ENCODE assay signal across 11 cellular contexts in the genomic region with DNA sequence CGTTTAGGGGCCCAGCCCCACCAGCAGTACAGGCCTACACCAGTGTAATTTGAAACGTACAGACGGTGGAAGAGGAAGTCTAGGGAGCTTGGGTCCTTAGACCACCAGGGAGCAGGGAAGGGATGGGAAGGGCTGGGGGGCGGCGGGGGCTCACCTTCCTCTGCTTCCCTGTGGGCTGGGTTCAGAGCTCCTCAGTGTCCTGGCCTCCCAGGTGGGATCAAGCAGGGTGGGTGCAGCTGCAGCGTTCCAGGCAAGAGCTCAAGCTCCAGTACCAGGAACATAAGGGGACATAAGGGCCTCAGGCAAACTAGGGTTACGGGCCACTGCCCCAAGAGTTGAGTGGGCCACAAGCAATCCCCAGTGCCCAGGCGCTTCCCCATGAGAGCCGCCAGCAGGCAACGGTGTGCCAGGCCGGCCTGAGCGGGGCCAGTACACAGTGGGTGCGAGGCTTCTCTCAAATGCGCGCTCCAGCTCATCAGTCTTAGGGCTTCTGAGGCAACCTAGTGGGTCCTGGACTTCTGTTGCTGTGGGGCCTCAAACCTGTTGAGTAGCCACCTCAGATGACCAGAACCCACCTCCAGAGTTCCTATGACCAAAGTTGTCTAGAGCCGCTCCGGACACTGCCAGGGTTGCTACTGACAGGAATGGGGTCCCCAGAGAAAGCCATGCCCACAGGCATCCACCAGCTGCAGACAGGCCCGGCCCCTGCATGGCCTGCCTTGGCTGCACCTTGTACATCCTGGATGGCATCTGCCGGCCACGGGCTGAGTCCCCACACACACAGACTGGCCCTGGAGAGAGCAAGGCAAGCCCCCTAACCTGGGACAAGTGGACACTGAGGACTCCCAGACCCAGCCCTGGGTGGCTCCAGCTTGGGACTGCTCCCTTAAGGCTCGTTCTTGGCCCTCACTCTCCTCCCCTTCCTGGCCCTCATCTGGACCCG. TPM values are rescaled to one million over a fixed set of nuclear protein-coding genes. Genes with fewer than 3 reads are reported as not detected.
DNase-seq lines count a peak whose midpoint lies in the region; ATAC-seq and TF ChIP-seq lines count a peak whose summit lies in the region.
"Had no signal": no experiment of that assay in that cellular context is flagged by ENCODE, and none has a peak within 500 bp of the region (broad histone marks: within the 10 kb centered on the region; RNA-seq: fewer than 3 reads in every experiment).

No MANE protein-coding gene starts in this region.

- TF ChIP-seq POLR2A in spleen (IDR thresholded peaks at IDR 0.05), result no peak

- H3K27ac ChIP-seq in coronary artery (no peak overlapping the region), spleen (peak overlapping the region in 5 of 8 donors; percentile 16 to 74 (median 52))

- POLR2A ChIA-PET in activated CD4-positive, alpha-beta T cell treated with anti-CD3 and anti-CD28 coated beads for 36 hours (lab: Charles Lee), result interaction anchor here (0.6 kb wide), 2 partner anchors 116 to 176 kb away, joined by 3 read pairs; no protein-coding TSS in a partner anchor

- H3K4me1 Mint-ChIP-seq in activated CD4-positive, alpha-beta T cell treated with anti-CD3 and anti-CD28 coated beads for 36 hours, result peaks cover 11% of the 10 kb centered on the region
- H3K4me1 Mint-ChIP-seq in IgD-negative memory B cell, result peaks cover 6 to 15% (median 14%) of the 10 kb centered on the region in 3 donors

- DNase-seq in activated CD4-positive, alpha-beta T cell treated with anti-CD3 and anti-CD28 coated beads for 36 hours, result no peak
- DNase-seq in activated CD4-positive, alpha-beta T cell treated with anti-CD3 and anti-CD28 coated beads, Interleukin-2, amount 50 U/mL, for 48 hours, result no peak
- DNase-seq in coronary artery (ENCODE audit: low spot score) (peak; percentile 69), spleen (no peak), cerebellar cortex (ENCODE audit: low spot score) (no peak), ecto neural progenitor cell (ENCODE audit: low spot score) (no peak)
- DNase-seq: HCEC 1CT, hippocampal formation had no signal

- no peaks in the 10 kb centered on the region for H3K9me3 Mint-ChIP-seq in activated CD4-positive, alpha-beta T cell treated with anti-CD3 and anti-CD28 coated beads for 36 hours (ENCODE audit: low read depth)
- H3K9me3 Mint-ChIP-seq in IgD-negative memory B cell, result no peaks in the 10 kb centered on the region
- H3K9me3 Mint-ChIP-seq: activated naive CD4-positive, alpha-beta T cell treated with anti-CD3 and anti-CD28 coated beads, Interleukin-2, amount 50 U/mL, for 24 hours had no signal

- H3K27ac Mint-ChIP-seq in activated CD4-positive, alpha-beta T cell treated with anti-CD3 and anti-CD28 coated beads for 36 hours, result no peak overlapping the region
- peak overlapping the region; percentile 27 to 85 (median 84) for H3K27ac Mint-ChIP-seq in IgD-negative memory B cell

- H3K36me3 Mint-ChIP-seq in activated CD4-positive, alpha-beta T cell treated with anti-CD3 and anti-CD28 coated beads for 36 hours (ENCODE audit: low read depth), result peaks cover 14% of the 10 kb centered on the region
- peaks cover 7% of the 10 kb centered on the region for H3K36me3 Mint-ChIP-seq in IgD-negative memory B cell
- H3K36me3 Mint-ChIP-seq: activated naive CD4-positive, alpha-beta T cell treated with anti-CD3 and anti-CD28 coated beads, Interleukin-2, amount 50 U/mL, for 24 hours had no signal

- ATAC-seq in activated CD4-positive, alpha-beta T cell treated with anti-CD3 and anti-CD28 coated beads for 36 hours, result peak; percentile 9
- no peak for ATAC-seq in GM21737 (IDR thresholded peaks at IDR 0.05; ENCODE audit: unreplicated experiment)

- intact Hi-C loops in activated CD4-positive, alpha-beta T cell treated with anti-CD3 and anti-CD28 coated beads for 36 hours (cut with DNase I, micrococcal nuclease), result loop anchor here in 1 of 2 experiments (1.0 kb wide), 1 partner anchor 22 kb away; a partner anchor contains a TSS
- intact Hi-C loops in spleen (cut with DNase I; ENCODE audit: low total_unique reads), result no loop called here

- H3K9me3 ChIP-seq in spleen, result no peaks in the 10 kb centered on the region

- H3K27me3 ChIP-seq in spleen (replicated peaks in 1 of 7), result no peaks in the 10 kb centered on the region

- TF ChIP-seq CTCF in coronary artery (IDR thresholded peaks at IDR 0.05) (no peak), spleen (IDR thresholded peaks at IDR 0.05 in 8 of 11, conservative IDR thresholded peaks at IDR 0.05 in 3 of 11) (no peak)

- peaks cover 7 to 29% (median 21%) of the 10 kb centered on the region in 6 donors for H3K4me1 ChIP-seq in spleen

- H3K4me3 ChIP-seq in coronary artery (no peak overlapping the region), spleen (peak overlapping the region in 4 of 8 donors; percentile 29 to 66 (median 31))

- WGBS in spleen, 5 donors, result 69 to 88% (median 84%) methylated on average over 9 to 22 of the region's 22 CpGs

- CTCF ChIA-PET in activated CD4-positive, alpha-beta T cell treated with anti-CD3 and anti-CD28 coated beads for 36 hours (lab: Charles Lee), result interaction anchor here (0.5 to 1.1 kb wide), 4 partner anchors 18 to 76 kb away, joined by 3 read pairs; a partner anchor contains a TSS

- peaks cover 0 to 70% (median 9%) of the 10 kb centered on the region in 6 donors for H3K36me3 ChIP-seq in spleen

- no peaks in the 10 kb centered on the region for H3K27me3 Mint-ChIP-seq in activated CD4-positive, alpha-beta T cell treated with anti-CD3 and anti-CD28 coated beads for 36 hours
- no peaks in the 10 kb centered on the region for H3K27me3 Mint-ChIP-seq in IgD-negative memory B cell
- H3K27me3 Mint-ChIP-seq: activated naive CD4-positive, alpha-beta T cell treated with anti-CD3 and anti-CD28 coated beads, Interleukin-2, amount 50 U/mL, for 24 hours had no signal

- H3K4me3 Mint-ChIP-seq in activated CD4-positive, alpha-beta T cell treated with anti-CD3 and anti-CD28 coated beads for 36 hours, result no peak overlapping the region
- peak overlapping the region in 3 of 4 donors; percentile 78 to 87 (median 87) for H3K4me3 Mint-ChIP-seq in IgD-negative memory B cell

RNA-seq across cellular contexts. Expression of a gene that starts 5.2 kb away (rescaled TPM):
- 1 to 10 TPM; 5.1 to 5.3 TPM for total RNA-seq in activated CD4-positive, alpha-beta T cell treated with anti-CD3 and anti-CD28 coated beads for 36 hours
- 1.3 TPM for polyA plus RNA-seq in IgD-negative memory B cell
- total RNA-seq in spleen, result 10 to 100 TPM in 3 of 7 donors, 1 to 10 TPM in 4; 4.6 to 19.8 (median 9.3) TPM
- polyA plus RNA-seq in spleen, result 1 to 10 TPM; 2.4 to 4.9 (median 3.9) TPM

RNA-seq across cellular contexts. Expression of a gene that starts 19.2 kb away (rescaled TPM):
- total RNA-seq in activated CD4-positive, alpha-beta T cell treated with anti-CD3 and anti-CD28 coated beads for 36 hours, result 10 to 100 TPM; 23.0 to 23.6 TPM
- polyA plus RNA-seq in IgD-negative memory B cell, result 16.3 TPM
- total RNA-seq in spleen, result 10 to 100 TPM; 13.6 to 32.2 (median 22.5) TPM
- polyA plus RNA-seq in spleen, result 10 to 100 TPM; 13.7 to 17.7 (median 15.8) TPM

RNA-seq across cellular contexts. Expression of a gene that starts 22.5 kb away (rescaled TPM):
- 10 to 100 TPM; 19.2 to 31.2 TPM for total RNA-seq in activated CD4-positive, alpha-beta T cell treated with anti-CD3 and anti-CD28 coated beads for 36 hours
- polyA plus RNA-seq in IgD-negative memory B cell (3.5 TPM), spleen (1 to 10 TPM; 3.7 to 7.8 (median 3.7) TPM)
- 10 to 100 TPM; 20.7 to 37.8 (median 25.6) TPM for total RNA-seq in spleen

RNA-seq across cellular contexts. Expression of a gene that starts 31.3 kb away (rescaled TPM):
- 1 to 10 TPM; 7.5 to 9.6 TPM for total RNA-seq in activated CD4-positive, alpha-beta T cell treated with anti-CD3 and anti-CD28 coated beads for 36 hours
- polyA plus RNA-seq in IgD-negative memory B cell, result 0.58 TPM
- total RNA-seq in spleen, result 100 to 1,000 TPM in 2 of 7 donors, 10 to 100 TPM in 5; 59.7 to 205 (median 70.3) TPM
- polyA plus RNA-seq in spleen, result 10 to 100 TPM in 2 of 3 donors, 1 to 10 TPM in 1; 6.1 to 37.2 (median 16.5) TPM

Comparison
In these comparisons a context has a peak if more than half of its experiments do, and no peak if none do; other contexts are left out.
1. H3K27ac ChIP-seq: peak in spleen (5 of 8); none in coronary artery (0 of 2).